ENCODE assay signal across 1 cellular context in genomic region chr12:55738113-55739024, GRCh38.
A peak's percentile ranks its signal among the peaks of the same experiment; 100 is the strongest.
TF ChIP-seq lines count a peak whose summit lies in the region.

No MANE protein-coding gene starts in this region.

TF ChIP-seq in K562, 482 proteins besides CTCF, POLR2A, EP300 and RAD21 (continued from another document):
- TF ChIP-seq SIN3B (IDR thresholded peaks at IDR 0.05; ENCODE audit: low read depth) (0 out of 2 replicates have a peak, but pooled peaks have one; percentile 26), RREB1 (CRISPR knock-in tag; IDR thresholded peaks at IDR 0.05) (no peak), ZNF316 (IDR thresholded peaks at IDR 0.05) (peak; percentile 98), ZBTB7A (IDR thresholded peaks at IDR 0.05; ENCODE audit: borderline replicate concordance, control insufficient read depth, low read depth, low read length) (peak; percentile 11; the same call in 1 of the 2 replicates), HOXB6 (CRISPR knock-in tag; IDR thresholded peaks at IDR 0.05; ENCODE audit: borderline replicate concordance) (no peak), ARNT (IDR thresholded peaks at IDR 0.05) (0 out of 4 replicates have a peak, but pooled peaks of 1 of the 2 experiments have one; percentile 39), ATF6 (CRISPR knock-in tag; IDR thresholded peaks at IDR 0.05) (no peak), ZBTB9 (CRISPR knock-in tag; IDR thresholded peaks at IDR 0.05) (no peak), ZNF766 (CRISPR knock-in tag; conservative IDR thresholded peaks at IDR 0.05) (peak; percentile 78), MTA1 (IDR thresholded peaks at IDR 0.05; ENCODE audit: borderline replicate concordance) (no peak), CBX3 (IDR thresholded peaks at IDR 0.05; ENCODE audit: borderline replicate concordance in 1 of 2, low read length in 2 of 2) (0 out of 3 replicates have a peak, but pooled peaks of 1 of the 2 experiments have one; percentile 33), ZNF77 (CRISPR knock-in tag; IDR thresholded peaks at IDR 0.05) (no peak), THAP12 (CRISPR knock-in tag; IDR thresholded peaks at IDR 0.05) (no peak), SP1 (CRISPR knock-in tag; IDR thresholded peaks at IDR 0.05) (peak; percentile 73), MCM5 (IDR thresholded peaks at IDR 0.05; ENCODE audit: low read depth) (no peak), NCOA2 (IDR thresholded peaks at IDR 0.05; ENCODE audit: partially characterized antibody in 2 of 2) (no peak), ZNF740 (CRISPR knock-in tag; IDR thresholded peaks at IDR 0.05) (no peak), ZNF740 (tag; IDR thresholded peaks at IDR 0.05) (no peak), ARID2 (IDR thresholded peaks at IDR 0.05) (no peak; the same call in 1 of the 2 replicates), ZNF3 (CRISPR knock-in tag; IDR thresholded peaks at IDR 0.05) (no peak), ZNF280A (IDR thresholded peaks at IDR 0.05; ENCODE audit: low read depth, partially characterized antibody) (no peak), ERF (CRISPR knock-in tag; IDR thresholded peaks at IDR 0.05) (no peak), SFPQ (IDR thresholded peaks at IDR 0.05; ENCODE audit: low read depth, low read length) (no peak), ZC3H11A (IDR thresholded peaks at IDR 0.05; ENCODE audit: low read depth, low read length) (no peak)
